18 cellular contexts compared by ENCODE assay signal in the genomic region with DNA sequence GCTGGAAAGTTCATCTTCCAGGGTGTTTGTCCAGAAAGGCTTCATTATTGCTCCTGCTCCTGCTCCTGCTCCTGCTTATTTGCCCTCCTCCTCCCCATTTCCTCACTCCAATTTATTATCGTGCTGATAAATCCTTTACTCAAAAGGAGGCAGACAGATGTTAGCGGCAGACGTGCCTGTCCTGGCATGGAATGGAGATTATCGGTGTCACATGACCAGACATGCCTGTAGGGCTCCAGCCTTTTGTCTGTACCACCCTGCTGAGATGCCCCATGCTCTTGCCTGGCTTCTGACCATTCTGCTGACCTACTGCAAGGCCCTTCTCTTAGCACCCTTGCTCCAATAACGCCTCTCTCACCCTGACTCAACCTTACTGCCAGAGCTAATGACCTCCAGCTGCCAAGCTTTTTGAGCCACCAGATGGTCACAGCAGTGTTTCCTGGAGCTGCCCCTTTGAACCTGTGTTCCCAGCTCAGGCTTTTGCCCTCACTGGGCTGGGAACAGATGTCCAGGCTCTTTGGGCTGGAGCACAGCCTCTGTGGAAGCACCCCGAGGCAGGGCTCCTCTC. TPM values are rescaled to one million over a fixed set of nuclear protein-coding genes. Genes with fewer than 3 reads are reported as not detected.
DNase-seq lines count a peak whose midpoint lies in the region; ATAC-seq and TF ChIP-seq lines count a peak whose summit lies in the region.
"Had no signal": no experiment of that assay in that cellular context is flagged by ENCODE, and none has a peak within 500 bp of the region (broad histone marks: within the 10 kb centered on the region; RNA-seq: fewer than 3 reads in every experiment).

No MANE protein-coding gene starts in this region.

- peaks cover 5% of the 10 kb centered on the region; the same call in 1 of the 2 replicates for H3K27me3 Mint-ChIP-seq in WTC11 (ENCODE audit: low read depth)
- H3K27me3 Mint-ChIP-seq: CD8-positive, alpha-beta memory T cell had no signal

- no CpG with 5 or more reads among the region's 6 CpGs for WGBS in mesendoderm (ENCODE audit: extremely low coverage, insufficient coverage, low lambda C conversion rate)

- no peak overlapping the region for H3K9ac ChIP-seq in mesendoderm (ENCODE audit: low read length)
- H3K9ac ChIP-seq: GM23248 had no signal

- no peak overlapping the region for H3K27ac Mint-ChIP-seq in WTC11
- H3K27ac Mint-ChIP-seq: CD8-positive, alpha-beta memory T cell; IgD-negative memory B cell had no signal

- ATAC-seq in WTC11 (no peak), GM21528 (IDR thresholded peaks at IDR 0.05; ENCODE audit: low FRiP score, unreplicated experiment) (no peak), GM18873 (IDR thresholded peaks at IDR 0.05; ENCODE audit: low FRiP score, unreplicated experiment) (no peak), GM19463 (IDR thresholded peaks at IDR 0.05; ENCODE audit: unreplicated experiment) (no peak)

- CTCF ChIA-PET in WTC11 (lab: Charles Lee), result interaction anchor here (1.7 kb wide), 1 partner anchor 33 kb away, joined by 4 read pairs; no protein-coding TSS in a partner anchor

- no peaks in the 10 kb centered on the region for H3K4me1 ChIP-seq in mesendoderm (ENCODE audit: control insufficient read depth, low read depth, low read length)

- no peak overlapping the region for H2BK15ac ChIP-seq in mesendoderm (replicated peaks; ENCODE audit: low read depth)

- H3K36me3 Mint-ChIP-seq in WTC11, result peaks cover 33% of the 10 kb centered on the region
- H3K36me3 Mint-ChIP-seq: CD8-positive, alpha-beta memory T cell; IgD-negative memory B cell had no signal

- no peak overlapping the region for H3K4me2 ChIP-seq in mesendoderm (ENCODE audit: low read length)

- H3K27me3 ChIP-seq in mesendoderm (ENCODE audit: insufficient read depth, low read length, poor library complexity), result no peaks in the 10 kb centered on the region

- 0 out of 2 replicates have a peak, but pooled peaks cover 5% of the 10 kb centered on the region for H3K4me1 Mint-ChIP-seq in WTC11
- H3K4me1 Mint-ChIP-seq: CD8-positive, alpha-beta memory T cell; IgD-negative memory B cell had no signal

- TF ChIP-seq CTCF in C4-2B (conservative IDR thresholded peaks at IDR 0.05), result no peak
- no peak for TF ChIP-seq CTCF in WTC11 (IDR thresholded peaks at IDR 0.05)

- no peak overlapping the region for H4K5ac ChIP-seq in mesendoderm (ENCODE audit: low read length)

- no peak overlapping the region for H2BK120ac ChIP-seq in mesendoderm (ENCODE audit: low read depth, low read length)

- 0 out of 2 replicates have a peak overlapping the region, but pooled peaks have one; percentile 0 for H3K27ac ChIP-seq in C4-2B
- no peak overlapping the region for H3K27ac ChIP-seq in mesendoderm (ENCODE audit: low read depth, low read length)
- H3K27ac ChIP-seq: 22Rv1, GM23248 had no signal

- no peak overlapping the region for H3K56ac ChIP-seq in mesendoderm (ENCODE audit: low read length)

- no peaks in the 10 kb centered on the region for H3K79me1 ChIP-seq in mesendoderm (ENCODE audit: low read length)

- POLR2A ChIA-PET in WTC11 (lab: Charles Lee), result no interaction called here

- no peaks in the 10 kb centered on the region for H3K36me3 ChIP-seq in mesendoderm (ENCODE audit: control insufficient read depth, insufficient read depth, low read length)

- no peak overlapping the region for H2BK5ac ChIP-seq in mesendoderm (ENCODE audit: low read length)

- H3K4ac ChIP-seq in mesendoderm (ENCODE audit: low read depth, low read length), result no peak overlapping the region

- H3K18ac ChIP-seq in mesendoderm (ENCODE audit: low read length), result no peak overlapping the region

- no peak overlapping the region for H4K8ac ChIP-seq in mesendoderm (ENCODE audit: low read depth, low read length)

- H3K23ac ChIP-seq in mesendoderm (ENCODE audit: low read length), result no peak overlapping the region

- H3K4me3 ChIP-seq in mesendoderm (ENCODE audit: low read length), result no peak overlapping the region
- H3K4me3 ChIP-seq: GM23248 had no signal

- peak; percentile 95 for DNase-seq in NCI-H82 treated with DMSO at 0.1 percent for 48 hours (lab: John Stamatoyannopoulos, UW; ENCODE audit: unreplicated experiment)
- no peak for DNase-seq in WTC11 (ENCODE audit: low spot score)
- peak; percentile 82 for DNase-seq in mesendoderm
- DNase-seq in NCI-H2196 treated with DMSO at 0.1 percent for 48 hours (lab: John Stamatoyannopoulos, UW; ENCODE audit: unreplicated experiment), result no peak
- DNase-seq: CD8-positive, alpha-beta memory T cell; DMS153; DND-41; GDM1; GM23248; H7 had no signal

- H2AK5ac ChIP-seq in mesendoderm (ENCODE audit: low read length), result no peak overlapping the region

- H3K9me3 Mint-ChIP-seq in WTC11, result peaks cover 54% of the 10 kb centered on the region

- no peak overlapping the region for H3K4me3 Mint-ChIP-seq in WTC11
- H3K4me3 Mint-ChIP-seq: CD8-positive, alpha-beta memory T cell; IgD-negative memory B cell had no signal

- no peaks in the 10 kb centered on the region for H3K79me2 ChIP-seq in mesendoderm (ENCODE audit: control insufficient read depth, insufficient read depth, low read length)

TF ChIP-seq in WTC11, 78 proteins besides CTCF, POLR2A, EP300 and RAD21:
- TF ChIP-seq NFE2L1 (CRISPR knock-in tag; IDR thresholded peaks at IDR 0.05) (no peak), TP53 (CRISPR knock-in tag; IDR thresholded peaks at IDR 0.05) (no peak), ZNF121 (CRISPR knock-in tag; IDR thresholded peaks at IDR 0.05) (no peak)
- TF ChIP-seq, protein P1, sequence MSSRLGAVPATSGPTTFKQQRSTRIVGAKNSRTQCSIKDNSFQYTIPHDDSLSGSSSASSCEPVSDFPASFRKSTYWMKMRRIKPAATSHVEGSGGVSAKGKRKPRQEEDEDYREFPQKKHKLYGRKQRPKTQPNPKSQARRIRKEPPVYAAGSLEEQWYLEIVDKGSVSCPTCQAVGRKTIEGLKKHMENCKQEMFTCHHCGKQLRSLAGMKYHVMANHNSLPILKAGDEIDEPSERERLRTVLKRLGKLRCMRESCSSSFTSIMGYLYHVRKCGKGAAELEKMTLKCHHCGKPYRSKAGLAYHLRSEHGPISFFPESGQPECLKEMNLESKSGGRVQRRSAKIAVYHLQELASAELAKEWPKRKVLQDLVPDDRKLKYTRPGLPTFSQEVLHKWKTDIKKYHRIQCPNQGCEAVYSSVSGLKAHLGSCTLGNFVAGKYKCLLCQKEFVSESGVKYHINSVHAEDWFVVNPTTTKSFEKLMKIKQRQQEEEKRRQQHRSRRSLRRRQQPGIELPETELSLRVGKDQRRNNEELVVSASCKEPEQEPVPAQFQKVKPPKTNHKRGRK (CRISPR knock-in tag; IDR thresholded peaks at IDR 0.05; ENCODE audit: borderline replicate concordance), result no peak
- TF ChIP-seq, protein P2, sequence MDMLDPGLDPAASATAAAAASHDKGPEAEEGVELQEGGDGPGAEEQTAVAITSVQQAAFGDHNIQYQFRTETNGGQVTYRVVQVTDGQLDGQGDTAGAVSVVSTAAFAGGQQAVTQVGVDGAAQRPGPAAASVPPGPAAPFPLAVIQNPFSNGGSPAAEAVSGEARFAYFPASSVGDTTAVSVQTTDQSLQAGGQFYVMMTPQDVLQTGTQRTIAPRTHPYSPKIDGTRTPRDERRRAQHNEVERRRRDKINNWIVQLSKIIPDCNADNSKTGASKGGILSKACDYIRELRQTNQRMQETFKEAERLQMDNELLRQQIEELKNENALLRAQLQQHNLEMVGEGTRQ (CRISPR knock-in tag; IDR thresholded peaks at IDR 0.05), result 0 out of 2 replicates have a peak, but pooled peaks have one; percentile 13

RNA-seq across cellular contexts. Expression of a gene that starts 12.8 kb away (rescaled TPM):
- 0.14 to 0.50 TPM (median 0.31 TPM) in 3 replicates for total RNA-seq in WTC11 (2021)
- 0.28 TPM for polyA plus RNA-seq in mesendoderm (2013, experiment 1 of 2)
- 0.14 TPM for polyA plus RNA-seq in mesendoderm (2013, experiment 2 of 2)
- total RNA-seq: CD8-positive, alpha-beta memory T cell; GM23248; HT1080 had no signal
- polyA plus RNA-seq: BJ; CD8-positive, alpha-beta memory T cell; GM23248; IgD-negative memory B cell had no signal

Comparison
In these comparisons a context has a peak if more than half of its experiments do, and no peak if none do; other contexts are left out.
1. DNase-seq: peak in NCI-H82 treated with DMSO at 0.1 percent for 48 hours (single experiment) and mesendoderm (single experiment); none in WTC11 (single experiment) and NCI-H2196 treated with DMSO at 0.1 percent for 48 hours (single experiment).